17 cellular contexts compared by ENCODE assay signal in the genomic region with DNA sequence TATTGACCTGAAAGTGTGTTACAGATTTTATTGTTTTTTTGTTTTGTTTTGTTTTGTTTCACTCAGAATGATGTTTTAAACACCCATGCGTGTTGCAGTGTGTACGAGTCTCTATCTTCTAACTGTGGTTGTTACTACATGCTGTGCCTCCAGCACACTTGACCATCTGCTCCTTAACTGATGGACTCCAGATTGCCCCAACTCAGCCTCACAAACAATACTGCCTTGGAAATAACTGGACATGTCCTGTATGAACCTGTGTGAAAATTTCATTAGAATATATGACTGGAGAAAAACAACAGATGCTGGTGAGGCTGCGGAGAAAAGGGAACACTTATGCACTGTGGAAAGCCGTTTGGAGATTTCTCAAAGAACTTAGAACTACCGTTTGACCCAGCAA.
DNase-seq lines count a peak whose midpoint lies in the region; ATAC-seq and TF ChIP-seq lines count a peak whose summit lies in the region.
"Had no signal": no experiment of that assay in that cellular context is flagged by ENCODE, and none has a peak within 500 bp of the region (broad histone marks: within the 10 kb centered on the region; RNA-seq: fewer than 3 reads in every experiment).

No MANE protein-coding gene starts in this region.

- H4K20me1 ChIP-seq in SK-N-SH (ENCODE audit: insufficient read depth): no peaks in the 10 kb centered on the region

- no peaks in the 10 kb centered on the region for H3K9me3 ChIP-seq in SK-N-SH
- no peaks in the 10 kb centered on the region for H3K9me3 ChIP-seq in CD8-positive, alpha-beta T cell (ENCODE audit: low read length)
- H3K9me3 ChIP-seq: Caco-2, HAP-1 had no signal

- no peaks in the 10 kb centered on the region for H3K36me3 ChIP-seq in SK-N-SH (replicated peaks in 1 of 2; ENCODE audit: control insufficient read depth in 1 of 2, insufficient read depth in 2 of 2, low read length in 1 of 2)
- no peaks in the 10 kb centered on the region for H3K36me3 ChIP-seq in CD8-positive, alpha-beta T cell (ENCODE audit: insufficient read depth, low read length)
- H3K36me3 ChIP-seq: HAP-1 had no signal

- H3K27ac Mint-ChIP-seq in CD8-positive, alpha-beta T cell: no peak overlapping the region
- H3K27ac Mint-ChIP-seq in osteocyte (ENCODE audit: unreplicated experiment): no peak overlapping the region
- H3K27ac Mint-ChIP-seq: CD4-positive, alpha-beta memory T cell; HFFc6 had no signal

- H3K9ac ChIP-seq in SK-N-SH: no peak overlapping the region

- no peak for ATAC-seq in SK-N-SH treated with all-trans-retinoic acid at 6 μM for 48 hours
- ATAC-seq in CD8-positive, alpha-beta T cell: no peak
- ATAC-seq: A549 had no signal

- DNase-seq in SK-N-SH (peak; percentile 42), DMS 273 treated with DMSO at 0.1 percent for 48 hours (lab: John Stamatoyannopoulos, UW) (peak; percentile 70), SK-N-DZ (ENCODE audit: low spot score) (peak; percentile 88), osteocyte (ENCODE audit: extremely low spot score, unreplicated experiment) (no peak)
- no peak for DNase-seq in CD8-positive, alpha-beta T cell
- no peak for DNase-seq in activated T-cell treated with anti-CD3 and anti-CD28 coated beads, Interleukin-2, amount 50 U/mL, for 1 hour
- DNase-seq: 8988T; C1 segment of cervical spinal cord; Caco-2; CD4-positive, alpha-beta memory T cell; DMS53; DMS79 treated with DMSO at 0.1 percent for 48 hours; GOT3; HFFc6 had no signal

- TF ChIP-seq CTCF in SK-N-SH (IDR thresholded peaks at IDR 0.05) (no peak), osteocyte (IDR thresholded peaks at IDR 0.05) (no peak)
- no peak for TF ChIP-seq CTCF in CD8-positive, alpha-beta T cell (IDR thresholded peaks at IDR 0.05)

- no peaks in the 10 kb centered on the region for H3K4me1 Mint-ChIP-seq in CD8-positive, alpha-beta T cell (ENCODE audit: low read depth)
- H3K4me1 Mint-ChIP-seq in osteocyte (ENCODE audit: unreplicated experiment): no peaks in the 10 kb centered on the region
- H3K4me1 Mint-ChIP-seq: CD4-positive, alpha-beta memory T cell had no signal

- no peaks in the 10 kb centered on the region for H3K36me3 Mint-ChIP-seq in CD8-positive, alpha-beta T cell
- no peaks in the 10 kb centered on the region for H3K36me3 Mint-ChIP-seq in osteocyte (ENCODE audit: unreplicated experiment)
- H3K36me3 Mint-ChIP-seq: CD4-positive, alpha-beta memory T cell had no signal

- intact Hi-C loops in CD8-positive, alpha-beta T cell (cut with DNase I, micrococcal nuclease): no loop called here

- H3K9me3 Mint-ChIP-seq in CD8-positive, alpha-beta T cell: peaks cover 4% of the 10 kb centered on the region
- H3K9me3 Mint-ChIP-seq in osteocyte (ENCODE audit: unreplicated experiment): no peaks in the 10 kb centered on the region
- H3K9me3 Mint-ChIP-seq: HFFc6 had no signal

- H3K27ac ChIP-seq in SK-N-SH (ENCODE audit: low read depth in 2 of 2, low read length in 1 of 2): peak overlapping the region in 1 of 2 experiments; percentile 62; a peak in 2 of 4 replicates
- H3K27ac ChIP-seq in CD8-positive, alpha-beta T cell (ENCODE audit: low read depth, low read length): no peak overlapping the region
- H3K27ac ChIP-seq: A549 had no signal

- H3K79me2 ChIP-seq in SK-N-SH (ENCODE audit: insufficient read depth): no peaks in the 10 kb centered on the region

- no peak overlapping the region for H3K4me2 ChIP-seq in SK-N-SH
- H3K4me2 ChIP-seq: A549 had no signal

- CTCF ChIA-PET in SK-N-SH (lab: Yijun Ruan, JAX): interaction anchor here (0.6 kb wide), 1 partner anchor 22 kb away, joined by 3 read pairs; no protein-coding TSS in a partner anchor
- CTCF ChIA-PET in CD8-positive, alpha-beta T cell (lab: Charles Lee): no interaction called here

- no peak overlapping the region for H3K4me3 ChIP-seq in SK-N-SH (ENCODE audit: low read depth in 2 of 2, low read length in 1 of 2)
- H3K4me3 ChIP-seq in CD8-positive, alpha-beta T cell (ENCODE audit: low read depth, low read length): no peak overlapping the region
- H3K4me3 ChIP-seq: A549, HAP-1 had no signal

- H3K27me3 Mint-ChIP-seq in CD8-positive, alpha-beta T cell (ENCODE audit: low read depth): peaks cover 20% of the 10 kb centered on the region
- peaks cover 66% of the 10 kb centered on the region for H3K27me3 Mint-ChIP-seq in osteocyte (ENCODE audit: unreplicated experiment)

- no peak for TF ChIP-seq RAD21 in SK-N-SH (IDR thresholded peaks at IDR 0.05; ENCODE audit: low read length)

- H3K4me1 ChIP-seq in SK-N-SH (ENCODE audit: control insufficient read depth in 1 of 2, insufficient read depth in 2 of 2, low read depth in 1 of 2, low read length in 1 of 2): peaks cover 0 to 11% of the 10 kb centered on the region in 2 experiments; a peak in 1 of 4 replicates
- H3K4me1 ChIP-seq in CD8-positive, alpha-beta T cell (ENCODE audit: insufficient read depth, low read length): no peaks in the 10 kb centered on the region
- H3K4me1 ChIP-seq: A549, Caco-2, HAP-1 had no signal

- H3K9me2 ChIP-seq in SK-N-SH: no peaks in the 10 kb centered on the region

- H2AFZ ChIP-seq in SK-N-SH (ENCODE audit: low read depth): no peak overlapping the region

- H3F3A ChIP-seq in SK-N-SH (replicated peaks; ENCODE audit: insufficient read depth): no peaks in the 10 kb centered on the region

- POLR2A ChIA-PET in SK-N-SH (lab: Yijun Ruan, JAX): no interaction called here
- POLR2A ChIA-PET in CD8-positive, alpha-beta T cell (lab: Charles Lee): no interaction called here

- WGBS in SK-N-SH (ENCODE audit: low lambda C conversion rate): 39% methylated on average over 5 of the region's 5 CpGs

- peak in 1 of 2 experiments; percentile 57; a peak in 1 of 4 replicates for TF ChIP-seq EP300 in SK-N-SH (IDR thresholded peaks at IDR 0.05; ENCODE audit: borderline replicate concordance in 1 of 2, low read depth in 1 of 2, low read length in 1 of 2)

- peaks cover 8% of the 10 kb centered on the region for H3K27me3 ChIP-seq in SK-N-SH (ENCODE audit: insufficient read depth)
- no peaks in the 10 kb centered on the region for H3K27me3 ChIP-seq in CD8-positive, alpha-beta T cell (ENCODE audit: insufficient read depth, low read length)

- H3K4me3 Mint-ChIP-seq in CD8-positive, alpha-beta T cell: no peak overlapping the region
- H3K4me3 Mint-ChIP-seq in osteocyte (ENCODE audit: unreplicated experiment): no peak overlapping the region
- H3K4me3 Mint-ChIP-seq: CD4-positive, alpha-beta memory T cell; HFFc6 had no signal

TF ChIP-seq in SK-N-SH, 30 proteins besides CTCF, POLR2A, EP300 and RAD21:
- TF ChIP-seq GATA2 (CRISPR knock-in tag; IDR thresholded peaks at IDR 0.05) (peak; percentile 53), PBX3 (IDR thresholded peaks at IDR 0.05) (no peak), MXI1 (IDR thresholded peaks at IDR 0.05; ENCODE audit: low read depth, low read length) (no peak), RFX5 (IDR thresholded peaks at IDR 0.05; ENCODE audit: low read length) (no peak), RCOR1 (IDR thresholded peaks at IDR 0.05; ENCODE audit: low read length) (peak; percentile 25; the same call in 1 of the 2 replicates), CHD2 (IDR thresholded peaks at IDR 0.05; ENCODE audit: low read length, partially characterized antibody) (no peak)

TF ChIP-seq in SK-N-SH treated with all-trans-retinoic acid at 6 μM for 48 hours, 23 proteins besides CTCF, POLR2A, EP300 and RAD21:
- TF ChIP-seq SNAI2 (CRISPR knock-in tag; IDR thresholded peaks at IDR 0.05) (no peak), ESRRG (CRISPR knock-in tag; IDR thresholded peaks at IDR 0.05) (no peak), TOX (CRISPR knock-in tag; IDR thresholded peaks at IDR 0.05; ENCODE audit: borderline replicate concordance) (no peak), ZC3H10 (CRISPR knock-in tag; IDR thresholded peaks at IDR 0.05) (no peak), RARB (CRISPR knock-in tag; IDR thresholded peaks at IDR 0.05) (no peak), ZFP30 (CRISPR knock-in tag; IDR thresholded peaks at IDR 0.05) (no peak), BACH2 (CRISPR knock-in tag; IDR thresholded peaks at IDR 0.05; ENCODE audit: borderline replicate concordance) (no peak), CSRNP3 (CRISPR knock-in tag; IDR thresholded peaks at IDR 0.05) (no peak)
- TF ChIP-seq, protein P1, sequence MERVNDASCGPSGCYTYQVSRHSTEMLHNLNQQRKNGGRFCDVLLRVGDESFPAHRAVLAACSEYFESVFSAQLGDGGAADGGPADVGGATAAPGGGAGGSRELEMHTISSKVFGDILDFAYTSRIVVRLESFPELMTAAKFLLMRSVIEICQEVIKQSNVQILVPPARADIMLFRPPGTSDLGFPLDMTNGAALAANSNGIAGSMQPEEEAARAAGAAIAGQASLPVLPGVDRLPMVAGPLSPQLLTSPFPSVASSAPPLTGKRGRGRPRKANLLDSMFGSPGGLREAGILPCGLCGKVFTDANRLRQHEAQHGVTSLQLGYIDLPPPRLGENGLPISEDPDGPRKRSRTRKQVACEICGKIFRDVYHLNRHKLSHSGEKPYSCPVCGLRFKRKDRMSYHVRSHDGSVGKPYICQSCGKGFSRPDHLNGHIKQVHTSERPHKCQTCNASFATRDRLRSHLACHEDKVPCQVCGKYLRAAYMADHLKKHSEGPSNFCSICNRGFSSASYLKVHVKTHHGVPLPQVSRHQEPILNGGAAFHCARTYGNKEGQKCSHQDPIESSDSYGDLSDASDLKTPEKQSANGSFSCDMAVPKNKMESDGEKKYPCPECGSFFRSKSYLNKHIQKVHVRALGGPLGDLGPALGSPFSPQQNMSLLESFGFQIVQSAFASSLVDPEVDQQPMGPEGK (CRISPR knock-in tag; IDR thresholded peaks at IDR 0.05; ENCODE audit: borderline replicate concordance): no peak

Comparison
In these comparisons a context has a peak if more than half of its experiments do, and no peak if none do; other contexts are left out.
1. DNase-seq: peak in SK-N-SH (single experiment), DMS 273 treated with DMSO at 0.1 percent for 48 hours (single experiment) and SK-N-DZ (single experiment); none in CD8-positive, alpha-beta T cell (0 of 7), osteocyte (single experiment) and activated T-cell treated with anti-CD3 and anti-CD28 coated beads, Interleukin-2, amount 50 U/mL, for 1 hour (single experiment).